ENCODE assay signal across 26 cellular contexts in the genomic region with DNA sequence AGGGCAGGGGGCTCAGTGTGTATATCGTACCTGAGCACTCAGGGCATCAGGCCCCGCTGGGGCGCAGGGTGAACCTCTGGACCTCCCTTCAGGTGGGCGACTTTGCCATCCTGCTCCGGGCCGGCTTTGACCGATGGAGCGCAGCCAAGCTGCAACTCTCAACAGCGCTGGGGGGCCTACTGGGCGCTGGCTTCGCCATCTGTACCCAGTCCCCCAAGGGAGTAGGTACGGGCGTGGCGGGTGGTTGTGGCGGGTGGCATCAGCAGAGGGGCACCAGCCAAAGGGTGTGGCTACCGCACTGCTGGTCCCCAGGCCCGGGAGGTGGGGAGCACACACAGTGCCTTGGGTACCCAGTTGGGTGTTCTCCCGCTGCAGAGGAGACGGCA. TPM values are rescaled to one million over a fixed set of nuclear protein-coding genes. Genes with fewer than 3 reads are reported as not detected.
A peak's percentile ranks its signal among the peaks of the same experiment; 100 is the strongest.
DNase-seq lines count a peak whose midpoint lies in the region; ATAC-seq and TF ChIP-seq lines count a peak whose summit lies in the region.
"Had no signal": no experiment of that assay in that cellular context is flagged by ENCODE, and none has a peak within 500 bp of the region (broad histone marks: within the 10 kb centered on the region; RNA-seq: fewer than 3 reads in every experiment).

No MANE protein-coding gene starts in this region.

- no peak overlapping the region for H3K27ac Mint-ChIP-seq in type B pancreatic cell
- H3K27ac Mint-ChIP-seq: activated CD4-positive, alpha-beta memory T cell treated with anti-CD3 and anti-CD28 coated beads for 36 hours; activated naive CD8-positive, alpha-beta T cell; dendritic cell treated with granulocyte-macrophage colony-stimulating factor and Interleukin-4, amounts not matched to agents 40 ng/mL and 50 ng/mL, for 4 days had no signal

- peaks cover 10% of the 10 kb centered on the region for H3K36me3 Mint-ChIP-seq in type B pancreatic cell

- peak overlapping the region; percentile 49 to 54 for H3K27ac ChIP-seq in lung (ENCODE audit: low read depth in 1 of 2, low read length in 1 of 2)
- H3K27ac ChIP-seq: parathyroid adenoma had no signal

- H3K4me3 ChIP-seq in adipocyte (ENCODE audit: low read length) = no peak overlapping the region
- no peak overlapping the region for H3K4me3 ChIP-seq in lung
- H3K4me3 ChIP-seq: HAP-1 had no signal

- 90 to 97% methylated on average over 18 to 19 of the region's 19 CpGs for WGBS in lung, 2 donors

- H3K36me3 ChIP-seq in adipocyte (ENCODE audit: control insufficient read depth, insufficient read depth, low read length, severe bottlenecking) (peaks cover 50% of the 10 kb centered on the region), lung (ENCODE audit: control insufficient read depth in 2 of 2, insufficient read depth in 2 of 2, low read length in 2 of 2) (peaks cover 4 to 52% of the 10 kb centered on the region in 2 donors)

- peak overlapping the region; percentile 82 for H3K9ac ChIP-seq in adipocyte (ENCODE audit: low read length)
- H3K9ac ChIP-seq: parathyroid adenoma had no signal

- ATAC-seq in lung (ENCODE audit: insufficient read depth, low FRiP score) (no peak), esophagus mucosa (no peak)
- ATAC-seq in stimulated activated naive CD8-positive, alpha-beta T cell treated with anti-CD3 and anti-CD28 coated beads, Interleukin-15, Interleukin-2, amounts not matched to agents 100 U/mL and 50 U/mL, for 24 hours = peak; percentile 3
- ATAC-seq: stimulated activated effector memory CD8-positive, alpha-beta T cell treated with anti-CD3 and anti-CD28 coated beads, Interleukin-12 subunit alpha, Interleukin-12 subunit beta, amount 100 ng/mL, for 72 hours had no signal

- DNase-seq in adipocyte (ENCODE audit: low read depth) (no peak), lung (ENCODE audit: low spot score) (no peak), NOMO-1 treated with DMSO at 0.1 percent for 48 hours (lab: John Stamatoyannopoulos, UW; ENCODE audit: unreplicated experiment) (no peak), type B pancreatic cell (ENCODE audit: extremely low spot score, unreplicated experiment) (no peak)
- no peak for DNase-seq in stimulated activated naive CD8-positive, alpha-beta T cell treated with anti-CD3 and anti-CD28 coated beads, Interleukin-15, Interleukin-2, amounts not matched to agents 100 U/mL and 50 U/mL, for 24 hours
- DNase-seq in stimulated activated CD4-positive, alpha-beta T cell treated with anti-CD3 and anti-CD28 coated beads, Interleukin-4, amount 100 ng/mL, for 1 hour = no peak
- DNase-seq: activated CD4-positive, alpha-beta memory T cell treated with anti-CD3 and anti-CD28 coated beads for 36 hours; activated T-cell treated with anti-CD3 and anti-CD28 coated beads, Interleukin-2, amount 50 U/mL, for 48 hours; COR-L47; naive B cell; NCI-H1092; NCI-H2081 treated with DMSO at 0.1 percent for 48 hours; NCI-H526 treated with DMSO at 0.1 percent for 48 hours; stimulated activated CD4-positive, alpha-beta T cell treated with anti-CD3 and anti-CD28 coated beads, Interleukin-12 subunit alpha, Interleukin-12 subunit beta, amount 100 ng/mL, for 4 hours; T-helper 2 cell had no signal

- H3K4me3 Mint-ChIP-seq in type B pancreatic cell = no peak overlapping the region
- H3K4me3 Mint-ChIP-seq: activated CD4-positive, alpha-beta memory T cell treated with anti-CD3 and anti-CD28 coated beads for 36 hours; activated naive CD8-positive, alpha-beta T cell; dendritic cell treated with granulocyte-macrophage colony-stimulating factor and Interleukin-4, amounts not matched to agents 40 ng/mL and 50 ng/mL, for 4 days; stimulated activated effector memory CD8-positive, alpha-beta T cell treated with anti-CD3 and anti-CD28 coated beads, Interleukin-12 subunit alpha, Interleukin-12 subunit beta, amount 100 ng/mL, for 72 hours; WTC11 had no signal

- H3K9me3 ChIP-seq in adipocyte (ENCODE audit: control insufficient read depth, low read length) (no peaks in the 10 kb centered on the region), lung (ENCODE audit: control insufficient read depth in 2 of 2, insufficient read depth in 1 of 2, low read length in 1 of 2) (no peaks in the 10 kb centered on the region)
- H3K9me3 ChIP-seq: HAP-1 had no signal

- no peaks in the 10 kb centered on the region for H3K4me1 Mint-ChIP-seq in type B pancreatic cell (ENCODE audit: unreplicated experiment)
- H3K4me1 Mint-ChIP-seq: WTC11 had no signal

- TF ChIP-seq CTCF in lung (IDR thresholded peaks at IDR 0.05; ENCODE audit: control extremely low read depth, extremely low read depth) (no peak), type B pancreatic cell (conservative IDR thresholded peaks at IDR 0.05) (no peak)

- no peaks in the 10 kb centered on the region for H3K27me3 ChIP-seq in adipocyte (replicated peaks; ENCODE audit: control insufficient read depth, insufficient read depth, low read length)
- H3K27me3 ChIP-seq in lung (ENCODE audit: control insufficient read depth, insufficient read depth) = no peaks in the 10 kb centered on the region

- peaks cover 62% of the 10 kb centered on the region for H3K4me1 ChIP-seq in adipocyte (ENCODE audit: control insufficient read depth, insufficient read depth, low read length)
- H3K4me1 ChIP-seq in lung (ENCODE audit: control insufficient read depth in 2 of 2, insufficient read depth in 2 of 2, low read length in 2 of 2) = peaks cover 3 to 23% of the 10 kb centered on the region in 2 donors
- H3K4me1 ChIP-seq: parathyroid adenoma had no signal

- peak; percentile 3 for TF ChIP-seq POLR2A in GM15510 (IDR thresholded peaks at IDR 0.05; ENCODE audit: borderline replicate concordance, extremely low read depth, insufficient read length)

- no peaks in the 10 kb centered on the region for H3K27me3 Mint-ChIP-seq in type B pancreatic cell
- H3K27me3 Mint-ChIP-seq: activated CD4-positive, alpha-beta memory T cell treated with anti-CD3 and anti-CD28 coated beads for 36 hours; activated naive CD8-positive, alpha-beta T cell; brain; dendritic cell treated with granulocyte-macrophage colony-stimulating factor and Interleukin-4, amounts not matched to agents 40 ng/mL and 50 ng/mL, for 4 days; naive B cell had no signal

- no peaks in the 10 kb centered on the region for H3K9me3 Mint-ChIP-seq in type B pancreatic cell
- H3K9me3 Mint-ChIP-seq: activated CD4-positive, alpha-beta memory T cell treated with anti-CD3 and anti-CD28 coated beads for 36 hours; brain; dendritic cell treated with granulocyte-macrophage colony-stimulating factor and Interleukin-4, amounts not matched to agents 40 ng/mL and 50 ng/mL, for 4 days; naive B cell; stimulated activated effector memory CD8-positive, alpha-beta T cell treated with anti-CD3 and anti-CD28 coated beads, Interleukin-12 subunit alpha, Interleukin-12 subunit beta, amount 100 ng/mL, for 72 hours; WTC11 had no signal

RNA-seq across cellular contexts. Expression of gene SLC39A13, which starts 6.3 kb away (rescaled TPM):
- total RNA-seq in lung (10 to 100 TPM; 31.8 to 83.8 TPM), esophagus mucosa (6.4 TPM), type B pancreatic cell (ENCODE audit: low replicate concordance) (28.7 and 44.8 TPM in 2 replicates)
- 10 to 100 TPM; 67.5 to 82.2 TPM for polyA plus RNA-seq in lung

RNA-seq across cellular contexts. Expression of gene PSMC3, which starts 11.6 kb away (rescaled TPM):
- 100 to 1,000 TPM in 1 of 2 donors, 10 to 100 TPM in 1; 61.6 to 137 TPM for total RNA-seq in lung
- 100 to 1,000 TPM; 145 to 192 TPM for polyA plus RNA-seq in lung
- total RNA-seq in esophagus mucosa = 88.2 TPM
- total RNA-seq in type B pancreatic cell (ENCODE audit: low replicate concordance) = 104 and 141 TPM in 2 replicates

RNA-seq across cellular contexts. Expression of gene RAPSN, which starts 34.3 kb away (rescaled TPM):
- 1 to 10 TPM in 1 of 2 donors, not detected in 1; 1.5 TPM for total RNA-seq in lung
- polyA plus RNA-seq in lung = under 1 TPM; 0.38 to 0.49 TPM
- 0.44 TPM for total RNA-seq in esophagus mucosa
- 0.19 and 0.39 TPM in 2 replicates for total RNA-seq in type B pancreatic cell (ENCODE audit: low replicate concordance)
- total RNA-seq: glomerular endothelial cell, SK-MEL-5 had no signal

RNA-seq across cellular contexts. Expression of gene SPI1, which starts 36.3 kb away (rescaled TPM):
- total RNA-seq in lung (100 to 1,000 TPM in 1 of 2 donors, 10 to 100 TPM in 1; 27.6 to 188 TPM), esophagus mucosa (2.2 TPM), type B pancreatic cell (ENCODE audit: low replicate concordance) (not detected in 2 replicates)
- polyA plus RNA-seq in lung = 100 to 1,000 TPM; 123 to 344 TPM
- total RNA-seq: activated CD4-positive, alpha-beta memory T cell treated with anti-CD3 and anti-CD28 coated beads for 36 hours; glomerular endothelial cell; SK-MEL-5 had no signal
